14 cellular contexts compared by ENCODE assay signal in the genomic region with DNA sequence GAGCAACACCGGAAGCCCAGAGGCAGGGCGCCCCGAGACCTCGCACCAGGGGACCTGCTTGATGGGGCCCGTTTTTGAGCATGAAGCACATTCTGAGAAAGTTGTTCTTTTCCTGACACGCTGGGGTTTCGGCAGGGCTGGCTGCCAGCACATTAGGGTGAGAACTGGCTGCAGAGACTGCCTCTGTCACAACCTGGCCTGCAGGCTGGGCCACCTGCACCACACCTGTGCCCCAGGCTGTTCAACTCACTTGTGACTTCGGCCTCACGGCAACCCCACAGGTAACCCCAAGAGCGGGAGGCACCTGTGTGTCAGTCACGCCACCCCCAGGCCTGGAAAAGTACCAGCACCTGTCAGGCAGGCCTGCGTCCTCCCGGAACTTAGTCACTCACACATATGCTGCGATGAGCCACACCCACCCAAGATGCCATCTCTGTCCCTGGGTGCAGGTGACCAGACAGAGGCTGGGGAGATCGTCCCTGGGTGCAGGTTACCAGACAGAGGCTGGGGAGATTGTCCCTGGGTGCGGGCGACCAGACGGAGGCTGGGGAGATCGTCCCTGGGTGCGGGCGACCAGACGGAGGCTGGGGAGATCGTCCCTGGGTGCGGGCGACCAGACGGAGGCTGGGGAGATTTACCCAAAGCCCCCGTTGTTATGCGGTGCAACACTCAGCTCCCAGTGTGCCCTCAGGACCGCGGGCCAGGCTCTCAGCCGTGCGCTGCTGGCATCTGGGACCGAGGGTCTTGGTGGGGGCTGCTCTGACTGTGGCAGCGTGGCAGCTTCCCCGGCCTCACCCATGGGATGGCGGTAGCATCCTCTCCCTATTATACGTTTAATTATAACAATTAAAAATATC.
DNase-seq lines count a peak whose midpoint lies in the region; ATAC-seq and TF ChIP-seq lines count a peak whose summit lies in the region.
"Had no signal": no experiment of that assay in that cellular context is flagged by ENCODE, and none has a peak within 500 bp of the region (broad histone marks: within the 10 kb centered on the region; RNA-seq: fewer than 3 reads in every experiment).

No MANE protein-coding gene starts in this region.

- no peaks in the 10 kb centered on the region for H3K36me3 Mint-ChIP-seq in WTC11
- H3K36me3 Mint-ChIP-seq: memory B cell had no signal

- H3K9me3 Mint-ChIP-seq in WTC11: no peaks in the 10 kb centered on the region
- H3K9me3 Mint-ChIP-seq: memory B cell had no signal

- CTCF ChIA-PET in WTC11 (lab: Charles Lee): interaction anchor here (0.8 kb wide), 2 partner anchors 17 to 33 kb away, joined by 3 read pairs; no protein-coding TSS in a partner anchor

- H3K4me3 Mint-ChIP-seq in WTC11: no peak overlapping the region
- H3K4me3 Mint-ChIP-seq: memory B cell had no signal

- intact Hi-C loops in Right ventricle myocardium inferior (cut with DNase I): no loop called here
- intact Hi-C loops in left colon (cut with DNase I, micrococcal nuclease): no loop called here
- intact Hi-C loops in aorta (cut with DNase I): no loop called here

- TF ChIP-seq CTCF in right atrium auricular region (IDR thresholded peaks at IDR 0.05) (no peak), WTC11 (IDR thresholded peaks at IDR 0.05) (no peak)

- POLR2A ChIA-PET in WTC11 (lab: Charles Lee): no interaction called here

- H3K4me1 Mint-ChIP-seq in WTC11: no peaks in the 10 kb centered on the region
- H3K4me1 Mint-ChIP-seq: memory B cell had no signal

- H3K4me3 ChIP-seq in right atrium auricular region (no peak overlapping the region), aorta (ENCODE audit: low read length in 2 of 2) (no peak overlapping the region)
- H3K4me3 ChIP-seq: SJSA1 had no signal

- no peaks in the 10 kb centered on the region for H3K27me3 ChIP-seq in right atrium auricular region
- H3K27me3 ChIP-seq in aorta (ENCODE audit: control insufficient read depth in 1 of 2, insufficient read depth in 2 of 2, low read length in 1 of 2): no peaks in the 10 kb centered on the region

- no peaks in the 10 kb centered on the region for H3K27me3 Mint-ChIP-seq in WTC11 (ENCODE audit: low read depth)

- H3K9me3 ChIP-seq in right atrium auricular region (no peaks in the 10 kb centered on the region), aorta (ENCODE audit: control insufficient read depth, low read length) (no peaks in the 10 kb centered on the region)
- H3K9me3 ChIP-seq: SJSA1 had no signal

- H3K27ac ChIP-seq in right atrium auricular region (no peak overlapping the region), aorta (ENCODE audit: low read depth in 1 of 2, low read length in 2 of 2) (no peak overlapping the region)
- H3K27ac ChIP-seq: SJSA1 had no signal

- H3K36me3 ChIP-seq in right atrium auricular region (no peaks in the 10 kb centered on the region), aorta (ENCODE audit: control insufficient read depth in 1 of 2, insufficient read depth in 2 of 2, low read length in 1 of 2) (no peaks in the 10 kb centered on the region)
- H3K36me3 ChIP-seq: SJSA1 had no signal

- 78 to 81% methylated on average over 37 of the region's 37 CpGs for WGBS in aorta, 2 donors

- H3K4me1 ChIP-seq in right atrium auricular region (no peaks in the 10 kb centered on the region), aorta (ENCODE audit: control insufficient read depth in 1 of 2, insufficient read depth in 2 of 2, low read length in 2 of 2) (no peaks in the 10 kb centered on the region)
- H3K4me1 ChIP-seq: SJSA1 had no signal

- H3K27ac Mint-ChIP-seq in WTC11: no peak overlapping the region
- H3K27ac Mint-ChIP-seq: memory B cell had no signal

- ATAC-seq in Right ventricle myocardium inferior: no peak
- peak; percentile 33; the same call in 1 of the 2 replicates for ATAC-seq in WTC11
- peak; percentile 48 for ATAC-seq in left colon
- ATAC-seq in aorta (ENCODE audit: low FRiP score): no peak
- no peak for ATAC-seq in GM19395 (IDR thresholded peaks at IDR 0.05; ENCODE audit: unreplicated experiment)
- ATAC-seq in HG02623 (IDR thresholded peaks at IDR 0.05; ENCODE audit: unreplicated experiment): no peak

- DNase-seq in Right ventricle myocardium inferior (ENCODE audit: missing footprints) (peak; percentile 63), right atrium auricular region (ENCODE audit: low spot score) (no peak), WTC11 (ENCODE audit: low spot score) (peak; percentile 28), left colon (peak; percentile 20 to 61), aorta (peak; percentile 43 to 57), NCI-H446 (lab: John Stamatoyannopoulos, UW) (no peak)
- DNase-seq: HCEC 1CT; NCI-H1092; NCI-H446 treated with DMSO at 0.1 percent for 48 hours; stimulated activated CD8-positive, alpha-beta memory T cell treated with anti-CD3 and anti-CD28 coated beads, Interleukin-4, amount 100 ng/mL, for 48 hours had no signal

TF ChIP-seq in WTC11, 78 proteins besides CTCF, POLR2A, EP300 and RAD21:
- TF ChIP-seq NFATC4 (CRISPR knock-in tag; IDR thresholded peaks at IDR 0.05) (no peak), SOX15 (CRISPR knock-in tag; IDR thresholded peaks at IDR 0.05) (no peak)

Comparison
In these comparisons a context has a peak if more than half of its experiments do, and no peak if none do; other contexts are left out.
1. DNase-seq: peak in Right ventricle myocardium inferior (single experiment), WTC11 (single experiment), left colon (2 of 2) and aorta (2 of 2); none in right atrium auricular region (single experiment) and NCI-H446 (0 of 2).
2. ATAC-seq: peak in WTC11 (single experiment) and left colon (single experiment); none in Right ventricle myocardium inferior (single experiment), aorta (single experiment), GM19395 (single experiment) and HG02623 (single experiment).